1 cellular context compared by ENCODE assay signal in genomic region chr10:94362360-94363250, GRCh38.
A peak's percentile ranks its signal among the peaks of the same experiment; 100 is the strongest.
TF ChIP-seq lines count a peak whose summit lies in the region.

TSS of gene NOC3L (minus strand) at chr10:94362939. CDS start at chr10:94362838, 101 bp downstream.

TF ChIP-seq in HepG2, 621 proteins besides CTCF, POLR2A, EP300 and RAD21 (continued from another document and continues in another):
- TF ChIP-seq ZNF441 (CRISPR knock-in tag; IDR thresholded peaks at IDR 0.05; ENCODE audit: borderline replicate concordance) (peak; percentile 88), PAXIP1 (CRISPR knock-in tag; conservative IDR thresholded peaks at IDR 0.05) (peak; percentile 54), USF2 (IDR thresholded peaks at IDR 0.05; ENCODE audit: low read depth, low read length) (peak; percentile 62), USF2 (CRISPR knock-in tag; IDR thresholded peaks at IDR 0.05; ENCODE audit: borderline replicate concordance) (peak; percentile 77), ZNF33B (CRISPR knock-in tag; IDR thresholded peaks at IDR 0.05) (peak; percentile 98), MATR3 (CRISPR knock-in tag; IDR thresholded peaks at IDR 0.05) (no peak), FOXK1 (CRISPR knock-in tag; IDR thresholded peaks at IDR 0.05; ENCODE audit: borderline replicate concordance, low read depth) (peak; percentile 88), ZNF512B (CRISPR knock-in tag; IDR thresholded peaks at IDR 0.05; ENCODE audit: borderline replicate concordance) (peak; percentile 94), MTF2 (CRISPR knock-in tag; IDR thresholded peaks at IDR 0.05; ENCODE audit: borderline replicate concordance) (peak; percentile 91; the same call in 1 of the 2 replicates), CAMTA2 (CRISPR knock-in tag; IDR thresholded peaks at IDR 0.05; ENCODE audit: borderline replicate concordance) (no peak), HOXA9 (CRISPR knock-in tag; IDR thresholded peaks at IDR 0.05; ENCODE audit: borderline replicate concordance) (peak; percentile 91), AKNA (CRISPR knock-in tag; IDR thresholded peaks at IDR 0.05; ENCODE audit: borderline replicate concordance) (peak; percentile 91), SMC3 (IDR thresholded peaks at IDR 0.05; ENCODE audit: low read length) (no peak; the same call in 1 of the 2 replicates), RERE (CRISPR knock-in tag; IDR thresholded peaks at IDR 0.05; ENCODE audit: low read depth) (no peak), ZBTB26 (CRISPR knock-in tag; IDR thresholded peaks at IDR 0.05; ENCODE audit: borderline replicate concordance) (peak; percentile 77), AHDC1 (CRISPR knock-in tag; IDR thresholded peaks at IDR 0.05; ENCODE audit: borderline replicate concordance) (peak; percentile 66; the same call in 1 of the 2 replicates), ZFX (CRISPR knock-in tag; IDR thresholded peaks at IDR 0.05; ENCODE audit: low read depth) (peak; percentile 89), ZNF703 (CRISPR knock-in tag; IDR thresholded peaks at IDR 0.05; ENCODE audit: borderline replicate concordance) (no peak; the same call in 1 of the 2 replicates), CREBL2 (CRISPR knock-in tag; IDR thresholded peaks at IDR 0.05; ENCODE audit: borderline replicate concordance) (peak; percentile 83; the same call in 1 of the 2 replicates)
